ENCODE assay signal across 25 cellular contexts in the genomic region with DNA sequence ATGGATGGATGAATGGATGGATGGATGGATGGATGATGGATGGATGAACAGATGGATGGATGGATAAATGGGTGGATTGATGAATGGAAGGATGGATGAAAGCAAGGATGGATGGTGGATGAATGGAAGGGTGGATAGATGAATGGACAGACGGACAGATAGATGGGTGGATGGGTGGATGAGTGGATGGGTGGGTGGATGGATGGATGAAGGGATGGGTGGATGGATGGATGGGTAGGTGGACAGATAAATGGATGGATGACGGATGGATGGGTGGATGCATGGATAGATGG. TPM values are rescaled to one million over a fixed set of nuclear protein-coding genes. Genes with fewer than 3 reads are reported as not detected.
"Had no signal": no experiment of that assay in that cellular context is flagged by ENCODE, and none has a peak within 500 bp of the region (broad histone marks: within the 10 kb centered on the region; RNA-seq: fewer than 3 reads in every experiment).

No MANE protein-coding gene starts in this region.

- H3K4me1 Mint-ChIP-seq: naive thymus-derived CD4-positive, alpha-beta T cell had no signal

- H3K27ac Mint-ChIP-seq: naive thymus-derived CD4-positive, alpha-beta T cell had no signal

- H3K27ac ChIP-seq: coronary artery, dorsolateral prefrontal cortex, esophagus muscularis mucosa, foreskin keratinocyte, gastroesophageal sphincter, heart left ventricle, hepatocyte, left lung, lower lobe of right lung had no signal

- H3K4me3 ChIP-seq: coronary artery, dorsolateral prefrontal cortex, esophagus muscularis mucosa, gastroesophageal sphincter, heart left ventricle, hepatocyte, left lung, lower lobe of right lung had no signal

- H2AFZ ChIP-seq: hepatocyte had no signal

- H3K4me2 ChIP-seq: hepatocyte had no signal

- H3K9me3 Mint-ChIP-seq: naive thymus-derived CD4-positive, alpha-beta T cell had no signal

- FAIRE-seq: colon, endothelial cell of umbilical vein, frontal cortex, islet of Langerhans, keratinocyte had no signal

- DNase-seq: dermis blood vessel endothelial cell; dorsolateral prefrontal cortex; effector CD4-positive, alpha-beta T cell; effector memory CD4-positive, alpha-beta T cell; foreskin keratinocyte; heart left ventricle; hypothalamus; left cardiac atrium; left lung; left ventricle myocardium superior; lower lobe of right lung; mesenchymal stem cell; midbrain; naive thymus-derived CD4-positive, alpha-beta T cell had no signal

- ATAC-seq: foreskin keratinocyte; gastroesophageal sphincter; heart left ventricle; left cardiac atrium; left lung; left ventricle myocardium superior; lower lobe of right lung; naive thymus-derived CD4-positive, alpha-beta T cell had no signal

- H3K4me1 ChIP-seq: foreskin keratinocyte, gastroesophageal sphincter, left lung had no signal

- H3K9me3 ChIP-seq: esophagus muscularis mucosa, gastroesophageal sphincter, heart left ventricle, left lung, lower lobe of right lung had no signal

- H3K79me2 ChIP-seq: hepatocyte had no signal

- H3K27me3 ChIP-seq: dorsolateral prefrontal cortex, esophagus muscularis mucosa, foreskin keratinocyte, gastroesophageal sphincter, heart left ventricle, hepatocyte, left lung had no signal

- H3K36me3 ChIP-seq: esophagus muscularis mucosa, gastroesophageal sphincter, heart left ventricle, left lung, lower lobe of right lung had no signal

- H3K36me3 Mint-ChIP-seq: naive thymus-derived CD4-positive, alpha-beta T cell had no signal

- H3K4me3 Mint-ChIP-seq: naive thymus-derived CD4-positive, alpha-beta T cell had no signal

RNA-seq across cellular contexts. Expression of gene SRL, which starts 14.9 kb away (rescaled TPM):
- total RNA-seq: epithelial cell of proximal tubule; foreskin keratinocyte; kidney epithelial cell; naive thymus-derived CD4-positive, alpha-beta T cell had no signal
- polyA plus RNA-seq: foreskin keratinocyte; hepatocyte; keratinocyte; naive thymus-derived CD4-positive, alpha-beta T cell had no signal
